In genomic region chr15:40859206-40859851, GRCh38 we compare ENCODE assay signal across 8 cellular contexts. TPM values are rescaled to one million over a fixed set of nuclear protein-coding genes. Genes with fewer than 3 reads are reported as not detected.
A peak's percentile ranks its signal among the peaks of the same experiment; 100 is the strongest.
DNase-seq lines count a peak whose midpoint lies in the region; ATAC-seq lines count a peak whose summit lies in the region.

No MANE protein-coding gene starts in this region.

- peak; percentile 74 to 79 (median 77) for DNase-seq in CD4-positive, alpha-beta memory T cell
- peak; percentile 79 for DNase-seq in GM23248
- DNase-seq in NCI-H2227 (lab: John Stamatoyannopoulos, UW; ENCODE audit: unreplicated experiment) = peak; percentile 66
- DNase-seq in activated CD4-positive, CD25-positive, alpha-beta regulatory T cell treated with anti-CD3 and anti-CD28 coated beads, Interleukin-2, amount 50 U/mL, for 16 hours (ENCODE audit: low read depth, low spot score) = peak; percentile 60
- peak in 40 of 61 donors; percentile 2 to 52 (median 18) for DNase-seq in caudate nucleus (lab: John Stamatoyannopoulos, UW)
- peak; percentile 93 for DNase-seq in left kidney (ENCODE audit: low read depth, low spot score)
- DNase-seq in stimulated activated CD4-positive, alpha-beta T cell treated with anti-CD3 and anti-CD28 coated beads, Interleukin-4, amount 100 ng/mL, for 1 hour = peak; percentile 82

- peak overlapping the region in 2 of 8 donors; percentile 35 to 69 for H3K4me3 Mint-ChIP-seq in CD4-positive, alpha-beta memory T cell

- H3K27me3 ChIP-seq in CD4-positive, alpha-beta memory T cell (ENCODE audit: insufficient read depth, low read length) = no peaks in the 10 kb centered on the region
- no peaks in the 10 kb centered on the region; the same call in 1 of the 2 replicates for H3K27me3 ChIP-seq in GM23248 (replicated peaks; ENCODE audit: insufficient read depth)

- H3K9me2 ChIP-seq in GM23248 (ENCODE audit: insufficient read depth) = no peaks in the 10 kb centered on the region

- in situ Hi-C loops in GM23248 (cut with MboI) = no loop called here

- no peak overlapping the region for H2AFZ ChIP-seq in GM23248

- no peak for ATAC-seq in HG03139 (IDR thresholded peaks at IDR 0.05; ENCODE audit: unreplicated experiment)

- no peaks in the 10 kb centered on the region for H4K20me1 ChIP-seq in GM23248 (ENCODE audit: insufficient read depth)

- H3K9me3 ChIP-seq in CD4-positive, alpha-beta memory T cell (ENCODE audit: control insufficient read depth in 1 of 2, low read length in 2 of 2) = no peaks in the 10 kb centered on the region
- H3K9me3 ChIP-seq in GM23248 (ENCODE audit: low read depth) = no peaks in the 10 kb centered on the region

- 41 to 44% methylated on average over 18 of the region's 18 CpGs for WGBS in GM23248 (ENCODE audit: low coverage in 1 of 2, low lambda C conversion rate in 2 of 2, missing lambda C conversion rate in 2 of 2), 2 experiments

- H3K4me1 ChIP-seq in CD4-positive, alpha-beta memory T cell (ENCODE audit: insufficient read depth, low read length) = peaks cover 12% of the 10 kb centered on the region
- H3K4me1 ChIP-seq in GM23248 (ENCODE audit: insufficient read depth) = no peaks in the 10 kb centered on the region

- H3K4me2 ChIP-seq in GM23248 (ENCODE audit: unreplicated experiment) = no peak overlapping the region

- H3K79me2 ChIP-seq in GM23248 (ENCODE audit: insufficient read depth) = no peaks in the 10 kb centered on the region

- peaks cover 0 to 2% of the 10 kb centered on the region in 2 donors for H3K36me3 Mint-ChIP-seq in CD4-positive, alpha-beta memory T cell

- CTCF ChIA-PET in CD4-positive, alpha-beta memory T cell (lab: Charles Lee; ENCODE audit: partially characterized antibody) = interaction anchor here (0.9 to 8.5 kb wide), 29 partner anchors 10 to 727 kb away, joined by 3 to 245 read pairs (median 5); partner anchors contain the start of genes CCDC32, RAD51, SPINT1 and VPS18

- no peak overlapping the region for H3K9ac ChIP-seq in GM23248

- no peaks in the 10 kb centered on the region for H3K9me3 Mint-ChIP-seq in CD4-positive, alpha-beta memory T cell

- H3K4me1 Mint-ChIP-seq in CD4-positive, alpha-beta memory T cell = peaks cover 6 to 20% (median 7%) of the 10 kb centered on the region in 4 donors

- H3K27me3 Mint-ChIP-seq in CD4-positive, alpha-beta memory T cell = peaks cover 2 to 4% of the 10 kb centered on the region in 2 donors

- POLR2A ChIA-PET in CD4-positive, alpha-beta memory T cell (lab: Charles Lee; ENCODE audit: partially characterized antibody) = interaction anchor here (0.6 to 3.5 kb wide), 6 partner anchors 35 to 410 kb away, joined by 3 to 38 read pairs (median 4); partner anchors contain the start of genes RAD51 and VPS18

- H3K27ac Mint-ChIP-seq in CD4-positive, alpha-beta memory T cell = peak overlapping the region in 2 of 7 donors; percentile 26 to 35

- no peaks in the 10 kb centered on the region for H3F3A ChIP-seq in GM23248 (ENCODE audit: insufficient read depth)

- intact Hi-C loops in CD4-positive, alpha-beta memory T cell (cut with micrococcal nuclease) = loop anchor here (5.0 kb wide), 1 partner anchor 163 kb away; no protein-coding TSS in a partner anchor

- H3K27ac ChIP-seq in CD4-positive, alpha-beta memory T cell (ENCODE audit: low read depth, low read length) = no peak overlapping the region
- H3K27ac ChIP-seq in GM23248 (no peak overlapping the region), caudate nucleus (ENCODE audit: low read depth, low read length) (no peak overlapping the region)

- H3K36me3 ChIP-seq in CD4-positive, alpha-beta memory T cell (ENCODE audit: insufficient read depth, low read length) = no peaks in the 10 kb centered on the region
- no peaks in the 10 kb centered on the region for H3K36me3 ChIP-seq in GM23248 (ENCODE audit: low read depth)

- no peak overlapping the region for H3K4me3 ChIP-seq in CD4-positive, alpha-beta memory T cell (ENCODE audit: low read length in 2 of 2)
- H3K4me3 ChIP-seq in GM23248 = no peak overlapping the region

RNA-seq across cellular contexts. Expression of gene RHOV, which starts 14.7 kb away (rescaled TPM):
- total RNA-seq in CD4-positive, alpha-beta memory T cell = not detected
- not detected for polyA plus RNA-seq in CD4-positive, alpha-beta memory T cell
- not detected in 2 replicates for total RNA-seq in GM23248 (2014; rRNA removed; shearing (Covaris generic))
- not detected in 2 replicates for polyA plus RNA-seq in GM23248 (2016; fragmentation: Nextera tagmentation; extraction: Ambion mirVana)

RNA-seq across cellular contexts. Expression of gene SPINT1, which starts 15.5 kb away (rescaled TPM):
- total RNA-seq in CD4-positive, alpha-beta memory T cell = 1 to 10 TPM; 3.8 to 4.0 TPM
- 1 to 10 TPM; 4.0 to 5.3 TPM for polyA plus RNA-seq in CD4-positive, alpha-beta memory T cell
- 7.8 TPM in 1 of 2 replicates, not detected in the other for total RNA-seq in GM23248 (2014; rRNA removed; shearing (Covaris generic))
- polyA plus RNA-seq in GM23248 (2016; fragmentation: Nextera tagmentation; extraction: Ambion mirVana) = 0.19 and 0.24 TPM in 2 replicates

RNA-seq across cellular contexts. Expression of gene PPP1R14D, which starts 30.8 kb away (rescaled TPM):
- total RNA-seq in CD4-positive, alpha-beta memory T cell = not detected
- polyA plus RNA-seq in CD4-positive, alpha-beta memory T cell = not detected
- not detected in 2 replicates for total RNA-seq in GM23248 (2014; rRNA removed; shearing (Covaris generic))
- polyA plus RNA-seq in GM23248 (2016; fragmentation: Nextera tagmentation; extraction: Ambion mirVana) = not detected in 2 replicates

RNA-seq across cellular contexts. Expression of gene VPS18, which starts 34.9 kb away (rescaled TPM):
- total RNA-seq in CD4-positive, alpha-beta memory T cell = 10 to 100 TPM; 18.4 to 20.3 TPM
- 10 to 100 TPM; 14.6 to 21.6 TPM for polyA plus RNA-seq in CD4-positive, alpha-beta memory T cell
- 30.4 and 32.7 TPM in 2 replicates for total RNA-seq in GM23248 (2014; rRNA removed; shearing (Covaris generic))
- polyA plus RNA-seq in GM23248 (2016; fragmentation: Nextera tagmentation; extraction: Ambion mirVana) = 15.8 and 16.4 TPM in 2 replicates

RNA-seq across cellular contexts. Expression of gene DNAJC17, which starts 52.1 kb away (rescaled TPM):
- total RNA-seq in CD4-positive, alpha-beta memory T cell = 10 to 100 TPM; 40.5 to 43.9 TPM
- 10 to 100 TPM; 24.3 to 31.5 TPM for polyA plus RNA-seq in CD4-positive, alpha-beta memory T cell
- total RNA-seq in GM23248 (2014; rRNA removed; shearing (Covaris generic)) = 13.4 and 64.4 TPM in 2 replicates
- polyA plus RNA-seq in GM23248 (2016; fragmentation: Nextera tagmentation; extraction: Ambion mirVana) = 36.4 and 44.6 TPM in 2 replicates

Comparison
In these comparisons a context has a peak if more than half of its experiments do, and no peak if none do; other contexts are left out.
1. DNase-seq: peak in every context shown above with its lines; median percentile 93 in left kidney; 82 in stimulated activated CD4-positive, alpha-beta T cell treated with anti-CD3 and anti-CD28 coated beads, Interleukin-4, amount 100 ng/mL, for 1 hour; 79 in GM23248; 77 in CD4-positive, alpha-beta memory T cell; 66 in NCI-H2227; 60 in activated CD4-positive, CD25-positive, alpha-beta regulatory T cell treated with anti-CD3 and anti-CD28 coated beads, Interleukin-2, amount 50 U/mL, for 16 hours; 18 in caudate nucleus.